19 cellular contexts compared by ENCODE assay signal in genomic region chr20:8796088-8796665, GRCh38.
DNase-seq lines count a peak whose midpoint lies in the region; ATAC-seq and TF ChIP-seq lines count a peak whose summit lies in the region.
"Had no signal": no experiment of that assay in that cellular context is flagged by ENCODE, and none has a peak within 500 bp of the region (broad histone marks: within the 10 kb centered on the region; RNA-seq: fewer than 3 reads in every experiment).

No MANE protein-coding gene starts in this region.

- H3K9me3 ChIP-seq in MG63: no peaks in the 10 kb centered on the region; the same call in 1 of the 2 replicates
- no peaks in the 10 kb centered on the region for H3K9me3 ChIP-seq in fibroblast of lung (ENCODE audit: control insufficient read depth, insufficient read depth, low read depth, low read length)
- no peaks in the 10 kb centered on the region for H3K9me3 ChIP-seq in upper lobe of right lung
- H3K9me3 ChIP-seq: adrenal gland, neutrophil, SJCRH30 had no signal

- H3K4me2 ChIP-seq in fibroblast of lung (ENCODE audit: extremely low read depth, insufficient read depth, low read length): no peak overlapping the region
- H3K4me2 ChIP-seq: GM23338 had no signal

- no peak for TF ChIP-seq CTCF in fibroblast of lung (conservative IDR thresholded peaks at IDR 0.05 in 1 of 2, IDR thresholded peaks at IDR 0.05 in 1 of 2; ENCODE audit: low read depth in 1 of 2, low read length in 2 of 2)
- TF ChIP-seq CTCF in upper lobe of right lung (IDR thresholded peaks at IDR 0.05): no peak

- H3K36me3 ChIP-seq in MG63 (no peaks in the 10 kb centered on the region), fibroblast of lung (ENCODE audit: control insufficient read depth, insufficient read depth, low read length) (no peaks in the 10 kb centered on the region), upper lobe of right lung (no peaks in the 10 kb centered on the region), H7 (replicated peaks; ENCODE audit: control insufficient read depth, insufficient read depth, low read length) (no peaks in the 10 kb centered on the region)
- H3K36me3 ChIP-seq: adrenal gland, neutrophil, SJCRH30 had no signal

- no peak overlapping the region for H3K27ac ChIP-seq in fibroblast of lung (ENCODE audit: insufficient read depth, low read length)
- H3K27ac ChIP-seq in upper lobe of right lung: peak overlapping the region; percentile 24
- H3K27ac ChIP-seq in substantia nigra (ENCODE audit: low read depth, low read length, poor library complexity, severe bottlenecking): no peak overlapping the region
- H3K27ac ChIP-seq: adrenal gland, dorsolateral prefrontal cortex, neutrophil, SJCRH30 had no signal

- H2AFZ ChIP-seq in fibroblast of lung (ENCODE audit: low read length): no peak overlapping the region
- H2AFZ ChIP-seq: GM23338 had no signal

- H4K20me1 ChIP-seq in fibroblast of lung (ENCODE audit: control insufficient read depth, extremely low read depth, insufficient read depth, low read length): no peaks in the 10 kb centered on the region

- H3K4me3 ChIP-seq in MG63: no peak overlapping the region
- no peak overlapping the region for H3K4me3 ChIP-seq in fibroblast of lung (replicated peaks in 1 of 4; ENCODE audit: control extremely low read depth in 1 of 4, insufficient read depth in 1 of 4, low read depth in 3 of 4, low read length in 4 of 4)
- no peak overlapping the region for H3K4me3 ChIP-seq in upper lobe of right lung
- no peak overlapping the region for H3K4me3 ChIP-seq in H7 (ENCODE audit: insufficient read depth, low read depth, low read length)
- H3K4me3 ChIP-seq: adrenal gland, dorsolateral prefrontal cortex, GM23338, SJCRH30 had no signal

- H3K4me1 ChIP-seq in fibroblast of lung (ENCODE audit: control insufficient read depth, extremely low read depth, insufficient read depth, low read length) (no peaks in the 10 kb centered on the region), upper lobe of right lung (peaks cover 4% of the 10 kb centered on the region)
- H3K4me1 ChIP-seq: adrenal gland, SJCRH30 had no signal

- peak; percentile 13 for DNase-seq in MG63
- peak; percentile 58 for DNase-seq in fibroblast of lung (ENCODE audit: low read depth in 2 of 2)
- peak; percentile 60 for DNase-seq in iris pigment epithelial cell (ENCODE audit: low read depth)
- no peak for DNase-seq in upper lobe of right lung
- DNase-seq in H7: no peak
- DNase-seq in 8988T: no peak
- DNase-seq in substantia nigra (lab: John Stamatoyannopoulos, UW): no peak
- DNase-seq: activated CD4-positive, alpha-beta T cell treated with anti-CD3 and anti-CD28 coated beads, Interleukin-2, amount 10 ng/mL, durations not matched to agents 7 days and 5 days; activated gamma-delta T cell; adrenal gland; central memory CD4-positive, alpha-beta T cell; DMS79; dorsolateral prefrontal cortex; NCI-H1436; NCI-H2171; NCI-H774; SJCRH30 had no signal

- H3K79me2 ChIP-seq in fibroblast of lung (ENCODE audit: control insufficient read depth, insufficient read depth, low read length): no peaks in the 10 kb centered on the region

- H3K27me3 ChIP-seq in MG63 (no peaks in the 10 kb centered on the region), fibroblast of lung (ENCODE audit: control insufficient read depth, insufficient read depth, low read length) (no peaks in the 10 kb centered on the region), upper lobe of right lung (no peaks in the 10 kb centered on the region), H7 (ENCODE audit: control insufficient read depth, insufficient read depth, low read length) (no peaks in the 10 kb centered on the region; the same call in 1 of the 2 replicates)
- H3K27me3 ChIP-seq: adrenal gland, dorsolateral prefrontal cortex, neutrophil, SJCRH30 had no signal

- ATAC-seq in upper lobe of right lung: no peak
- ATAC-seq: GM23338 had no signal

- H3K9ac ChIP-seq in fibroblast of lung (ENCODE audit: insufficient read depth, low read length): no peak overlapping the region

- intact Hi-C loops in upper lobe of right lung (cut with DNase I): no loop called here

Comparison
In these comparisons a context has a peak if more than half of its experiments do, and no peak if none do; other contexts are left out.
1. DNase-seq: peak in MG63 (single experiment), fibroblast of lung (2 of 2) and iris pigment epithelial cell (single experiment); none in upper lobe of right lung (single experiment), H7 (single experiment), 8988T (single experiment) and substantia nigra (0 of 49).